Comparison of ENCODE assay signal across 9 cellular contexts in the genomic region with DNA sequence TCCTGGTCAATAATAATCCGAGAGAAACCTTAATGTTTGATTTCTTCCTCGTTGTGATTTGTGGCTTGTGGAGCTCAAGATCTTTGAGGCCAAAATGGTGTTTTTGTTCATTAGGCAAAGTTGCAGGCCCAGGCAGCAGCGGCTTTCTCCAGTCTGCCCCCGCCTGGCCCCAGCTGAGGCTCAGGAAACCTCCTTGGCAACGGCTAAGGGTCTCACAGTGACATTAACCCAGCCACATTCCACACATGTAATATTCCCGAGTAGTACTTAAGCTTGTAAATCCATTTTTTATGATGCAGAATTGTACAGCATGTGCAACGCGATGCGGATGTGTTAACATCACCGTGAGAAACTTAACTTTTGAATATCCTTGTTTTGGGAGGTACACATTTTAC.
DNase-seq lines count a peak whose midpoint lies in the region; ATAC-seq and TF ChIP-seq lines count a peak whose summit lies in the region.
"Had no signal": no experiment of that assay in that cellular context is flagged by ENCODE, and none has a peak within 500 bp of the region (broad histone marks: within the 10 kb centered on the region; RNA-seq: fewer than 3 reads in every experiment).

No MANE protein-coding gene starts in this region.

- no peaks in the 10 kb centered on the region for H3K9me3 Mint-ChIP-seq in HFFc6

- no peak overlapping the region for H3K4me3 Mint-ChIP-seq in HFFc6
- H3K4me3 Mint-ChIP-seq: CD4-positive, alpha-beta memory T cell had no signal

- H3K27ac Mint-ChIP-seq in HFFc6 = no peak overlapping the region
- H3K27ac Mint-ChIP-seq: CD4-positive, alpha-beta memory T cell had no signal

- no peaks in the 10 kb centered on the region for H3K4me1 Mint-ChIP-seq in HFFc6 (ENCODE audit: low read depth)

- DNase-seq in iPS-NIHi7 (ENCODE audit: extremely low spot score) (peak; percentile 45), NCI-H1105 treated with DMSO at 0.1 percent for 48 hours (lab: John Stamatoyannopoulos, UW) (no peak), GM19240 (ENCODE audit: insufficient read length, low spot score) (no peak), COLO829 (ENCODE audit: low spot score) (no peak), HFFc6 (no peak)
- DNase-seq: CD4-positive, alpha-beta memory T cell had no signal

- peaks cover 12% of the 10 kb centered on the region for H3K27me3 Mint-ChIP-seq in HFFc6 (ENCODE audit: insufficient read depth)

- H3K36me3 Mint-ChIP-seq in HFFc6 (ENCODE audit: low read depth) = no peaks in the 10 kb centered on the region
- H3K36me3 Mint-ChIP-seq: CD4-positive, alpha-beta memory T cell had no signal

- TF ChIP-seq CTCF in GM12873 (IDR thresholded peaks at IDR 0.05; ENCODE audit: insufficient read depth, low read depth, low read length, missing control alignments) (peak; percentile 11), HFFc6 (IDR thresholded peaks at IDR 0.05) (no peak)

- peak; percentile 9 for ATAC-seq in GM21381 (IDR thresholded peaks at IDR 0.05; ENCODE audit: unreplicated experiment)
- ATAC-seq in HG03097 (IDR thresholded peaks at IDR 0.05; ENCODE audit: low FRiP score, unreplicated experiment) = peak; percentile 2
